In the genomic region with DNA sequence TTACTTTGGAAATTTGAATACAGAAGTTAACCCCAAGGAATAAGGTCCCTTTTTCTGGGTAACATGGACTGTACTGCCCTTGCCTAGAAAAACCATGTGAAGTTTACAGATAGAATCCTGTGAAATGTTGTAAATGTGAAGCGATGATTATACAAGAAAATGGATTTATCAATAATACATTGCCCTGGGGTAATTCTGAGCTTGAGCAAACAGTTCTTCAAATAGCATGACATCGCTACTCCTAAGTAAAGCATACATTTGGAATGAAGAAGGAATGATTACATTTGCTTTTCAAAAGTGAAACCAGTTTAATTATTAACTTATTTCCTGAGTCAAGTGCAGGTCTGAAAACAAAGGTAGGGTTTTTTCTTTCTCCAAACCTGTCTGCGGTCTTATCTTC, we compare ENCODE assay signal across 1 cellular context.
A peak's percentile ranks its signal among the peaks of the same experiment; 100 is the strongest.
TF ChIP-seq lines count a peak whose summit lies in the region.

No MANE protein-coding gene starts in this region.

TF ChIP-seq in HepG2, 621 proteins besides CTCF, POLR2A, EP300 and RAD21 (continues in another document):
- TF ChIP-seq GFI1 (CRISPR knock-in tag; IDR thresholded peaks at IDR 0.05; ENCODE audit: borderline replicate concordance) (peak; percentile 86), CEBPG (CRISPR knock-in tag; IDR thresholded peaks at IDR 0.05) (peak; percentile 29; the same call in 1 of the 2 replicates), HDAC2 (CRISPR knock-in tag; IDR thresholded peaks at IDR 0.05) (peak; percentile 48; the same call in 1 of the 2 replicates), ZBTB20 (CRISPR knock-in tag; IDR thresholded peaks at IDR 0.05; ENCODE audit: borderline replicate concordance, low read depth) (0 out of 2 replicates have a peak, but pooled peaks have one; percentile 15), SAP130 (CRISPR knock-in tag; IDR thresholded peaks at IDR 0.05; ENCODE audit: low read depth) (peak; percentile 36; the same call in 1 of the 2 replicates), HNRNPUL1 (IDR thresholded peaks at IDR 0.05; ENCODE audit: low read depth, low read length) (peak; percentile 94), HMG20B (CRISPR knock-in tag; conservative IDR thresholded peaks at IDR 0.05) (0 out of 2 replicates have a peak, but pooled peaks have one; percentile 24), RFXANK (CRISPR knock-in tag; IDR thresholded peaks at IDR 0.05) (no peak), TCF7 (IDR thresholded peaks at IDR 0.05; ENCODE audit: low read depth) (peak; percentile 58), SOX6 (IDR thresholded peaks at IDR 0.05) (no peak), SOX6 (CRISPR knock-in tag; IDR thresholded peaks at IDR 0.05) (peak; percentile 71; the same call in 1 of the 2 replicates), BCL6 (CRISPR knock-in tag; IDR thresholded peaks at IDR 0.05) (peak; percentile 69), HHEX (CRISPR knock-in tag; IDR thresholded peaks at IDR 0.05) (peak; percentile 60; the same call in 1 of the 2 replicates), RXRB (CRISPR knock-in tag; IDR thresholded peaks at IDR 0.05; ENCODE audit: borderline replicate concordance) (peak; percentile 63; the same call in 1 of the 2 replicates), NFIC (IDR thresholded peaks at IDR 0.05; ENCODE audit: low read length) (0 out of 2 replicates have a peak, but pooled peaks have one; percentile 46), FOXA1 (IDR thresholded peaks at IDR 0.05) (no peak), FOXA1 (CRISPR knock-in tag; IDR thresholded peaks at IDR 0.05) (peak; percentile 45; the same call in 1 of the 2 replicates)
- TF ChIP-seq, protein P1, sequence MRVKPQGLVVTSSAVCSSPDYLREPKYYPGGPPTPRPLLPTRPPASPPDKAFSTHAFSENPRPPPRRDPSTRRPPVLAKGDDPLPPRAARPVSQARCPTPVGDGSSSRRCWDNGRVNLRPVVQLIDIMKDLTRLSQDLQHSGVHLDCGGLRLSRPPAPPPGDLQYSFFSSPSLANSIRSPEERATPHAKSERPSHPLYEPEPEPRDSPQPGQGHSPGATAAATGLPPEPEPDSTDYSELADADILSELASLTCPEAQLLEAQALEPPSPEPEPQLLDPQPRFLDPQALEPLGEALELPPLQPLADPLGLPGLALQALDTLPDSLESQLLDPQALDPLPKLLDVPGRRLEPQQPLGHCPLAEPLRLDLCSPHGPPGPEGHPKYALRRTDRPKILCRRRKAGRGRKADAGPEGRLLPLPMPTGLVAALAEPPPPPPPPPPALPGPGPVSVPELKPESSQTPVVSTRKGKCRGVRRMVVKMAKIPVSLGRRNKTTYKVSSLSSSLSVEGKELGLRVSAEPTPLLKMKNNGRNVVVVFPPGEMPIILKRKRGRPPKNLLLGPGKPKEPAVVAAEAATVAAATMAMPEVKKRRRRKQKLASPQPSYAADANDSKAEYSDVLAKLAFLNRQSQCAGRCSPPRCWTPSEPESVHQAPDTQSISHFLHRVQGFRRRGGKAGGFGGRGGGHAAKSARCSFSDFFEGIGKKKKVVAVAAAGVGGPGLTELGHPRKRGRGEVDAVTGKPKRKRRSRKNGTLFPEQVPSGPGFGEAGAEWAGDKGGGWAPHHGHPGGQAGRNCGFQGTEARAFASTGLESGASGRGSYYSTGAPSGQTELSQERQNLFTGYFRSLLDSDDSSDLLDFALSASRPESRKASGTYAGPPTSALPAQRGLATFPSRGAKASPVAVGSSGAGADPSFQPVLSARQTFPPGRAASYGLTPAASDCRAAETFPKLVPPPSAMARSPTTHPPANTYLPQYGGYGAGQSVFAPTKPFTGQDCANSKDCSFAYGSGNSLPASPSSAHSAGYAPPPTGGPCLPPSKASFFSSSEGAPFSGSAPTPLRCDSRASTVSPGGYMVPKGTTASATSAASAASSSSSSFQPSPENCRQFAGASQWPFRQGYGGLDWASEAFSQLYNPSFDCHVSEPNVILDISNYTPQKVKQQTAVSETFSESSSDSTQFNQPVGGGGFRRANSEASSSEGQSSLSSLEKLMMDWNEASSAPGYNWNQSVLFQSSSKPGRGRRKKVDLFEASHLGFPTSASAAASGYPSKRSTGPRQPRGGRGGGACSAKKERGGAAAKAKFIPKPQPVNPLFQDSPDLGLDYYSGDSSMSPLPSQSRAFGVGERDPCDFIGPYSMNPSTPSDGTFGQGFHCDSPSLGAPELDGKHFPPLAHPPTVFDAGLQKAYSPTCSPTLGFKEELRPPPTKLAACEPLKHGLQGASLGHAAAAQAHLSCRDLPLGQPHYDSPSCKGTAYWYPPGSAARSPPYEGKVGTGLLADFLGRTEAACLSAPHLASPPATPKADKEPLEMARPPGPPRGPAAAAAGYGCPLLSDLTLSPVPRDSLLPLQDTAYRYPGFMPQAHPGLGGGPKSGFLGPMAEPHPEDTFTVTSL (CRISPR knock-in tag; IDR thresholded peaks at IDR 0.05; ENCODE audit: borderline replicate concordance): peak; percentile 22; the same call in 1 of the 2 replicates
- TF ChIP-seq, protein P2, sequence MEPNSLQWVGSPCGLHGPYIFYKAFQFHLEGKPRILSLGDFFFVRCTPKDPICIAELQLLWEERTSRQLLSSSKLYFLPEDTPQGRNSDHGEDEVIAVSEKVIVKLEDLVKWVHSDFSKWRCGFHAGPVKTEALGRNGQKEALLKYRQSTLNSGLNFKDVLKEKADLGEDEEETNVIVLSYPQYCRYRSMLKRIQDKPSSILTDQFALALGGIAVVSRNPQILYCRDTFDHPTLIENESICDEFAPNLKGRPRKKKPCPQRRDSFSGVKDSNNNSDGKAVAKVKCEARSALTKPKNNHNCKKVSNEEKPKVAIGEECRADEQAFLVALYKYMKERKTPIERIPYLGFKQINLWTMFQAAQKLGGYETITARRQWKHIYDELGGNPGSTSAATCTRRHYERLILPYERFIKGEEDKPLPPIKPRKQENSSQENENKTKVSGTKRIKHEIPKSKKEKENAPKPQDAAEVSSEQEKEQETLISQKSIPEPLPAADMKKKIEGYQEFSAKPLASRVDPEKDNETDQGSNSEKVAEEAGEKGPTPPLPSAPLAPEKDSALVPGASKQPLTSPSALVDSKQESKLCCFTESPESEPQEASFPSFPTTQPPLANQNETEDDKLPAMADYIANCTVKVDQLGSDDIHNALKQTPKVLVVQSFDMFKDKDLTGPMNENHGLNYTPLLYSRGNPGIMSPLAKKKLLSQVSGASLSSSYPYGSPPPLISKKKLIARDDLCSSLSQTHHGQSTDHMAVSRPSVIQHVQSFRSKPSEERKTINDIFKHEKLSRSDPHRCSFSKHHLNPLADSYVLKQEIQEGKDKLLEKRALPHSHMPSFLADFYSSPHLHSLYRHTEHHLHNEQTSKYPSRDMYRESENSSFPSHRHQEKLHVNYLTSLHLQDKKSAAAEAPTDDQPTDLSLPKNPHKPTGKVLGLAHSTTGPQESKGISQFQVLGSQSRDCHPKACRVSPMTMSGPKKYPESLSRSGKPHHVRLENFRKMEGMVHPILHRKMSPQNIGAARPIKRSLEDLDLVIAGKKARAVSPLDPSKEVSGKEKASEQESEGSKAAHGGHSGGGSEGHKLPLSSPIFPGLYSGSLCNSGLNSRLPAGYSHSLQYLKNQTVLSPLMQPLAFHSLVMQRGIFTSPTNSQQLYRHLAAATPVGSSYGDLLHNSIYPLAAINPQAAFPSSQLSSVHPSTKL (CRISPR knock-in tag; IDR thresholded peaks at IDR 0.05): peak; percentile 80
- TF ChIP-seq, protein P3, sequence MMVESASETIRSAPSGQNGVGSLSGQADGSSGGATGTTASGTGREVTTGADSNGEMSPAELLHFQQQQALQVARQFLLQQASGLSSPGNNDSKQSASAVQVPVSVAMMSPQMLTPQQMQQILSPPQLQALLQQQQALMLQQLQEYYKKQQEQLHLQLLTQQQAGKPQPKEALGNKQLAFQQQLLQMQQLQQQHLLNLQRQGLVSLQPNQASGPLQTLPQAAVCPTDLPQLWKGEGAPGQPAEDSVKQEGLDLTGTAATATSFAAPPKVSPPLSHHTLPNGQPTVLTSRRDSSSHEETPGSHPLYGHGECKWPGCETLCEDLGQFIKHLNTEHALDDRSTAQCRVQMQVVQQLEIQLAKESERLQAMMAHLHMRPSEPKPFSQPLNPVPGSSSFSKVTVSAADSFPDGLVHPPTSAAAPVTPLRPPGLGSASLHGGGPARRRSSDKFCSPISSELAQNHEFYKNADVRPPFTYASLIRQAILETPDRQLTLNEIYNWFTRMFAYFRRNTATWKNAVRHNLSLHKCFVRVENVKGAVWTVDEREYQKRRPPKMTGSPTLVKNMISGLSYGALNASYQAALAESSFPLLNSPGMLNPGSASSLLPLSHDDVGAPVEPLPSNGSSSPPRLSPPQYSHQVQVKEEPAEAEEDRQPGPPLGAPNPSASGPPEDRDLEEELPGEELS (CRISPR knock-in tag; IDR thresholded peaks at IDR 0.05): 0 out of 2 replicates have a peak, but pooled peaks have one; percentile 39
- TF ChIP-seq, protein P4, sequence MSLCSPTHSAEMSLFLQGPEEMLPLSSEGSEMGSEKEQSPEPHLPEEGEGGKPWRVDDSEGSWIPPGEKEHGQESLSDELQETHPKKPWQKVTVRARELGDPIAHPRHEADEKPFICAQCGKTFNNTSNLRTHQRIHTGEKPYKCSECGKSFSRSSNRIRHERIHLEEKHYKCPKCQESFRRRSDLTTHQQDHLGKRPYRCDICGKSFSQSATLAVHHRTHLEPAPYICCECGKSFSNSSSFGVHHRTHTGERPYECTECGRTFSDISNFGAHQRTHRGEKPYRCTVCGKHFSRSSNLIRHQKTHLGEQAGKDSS (CRISPR knock-in tag; IDR thresholded peaks at IDR 0.05; ENCODE audit: borderline replicate concordance, low read depth): no peak
- TF ChIP-seq, protein P5, sequence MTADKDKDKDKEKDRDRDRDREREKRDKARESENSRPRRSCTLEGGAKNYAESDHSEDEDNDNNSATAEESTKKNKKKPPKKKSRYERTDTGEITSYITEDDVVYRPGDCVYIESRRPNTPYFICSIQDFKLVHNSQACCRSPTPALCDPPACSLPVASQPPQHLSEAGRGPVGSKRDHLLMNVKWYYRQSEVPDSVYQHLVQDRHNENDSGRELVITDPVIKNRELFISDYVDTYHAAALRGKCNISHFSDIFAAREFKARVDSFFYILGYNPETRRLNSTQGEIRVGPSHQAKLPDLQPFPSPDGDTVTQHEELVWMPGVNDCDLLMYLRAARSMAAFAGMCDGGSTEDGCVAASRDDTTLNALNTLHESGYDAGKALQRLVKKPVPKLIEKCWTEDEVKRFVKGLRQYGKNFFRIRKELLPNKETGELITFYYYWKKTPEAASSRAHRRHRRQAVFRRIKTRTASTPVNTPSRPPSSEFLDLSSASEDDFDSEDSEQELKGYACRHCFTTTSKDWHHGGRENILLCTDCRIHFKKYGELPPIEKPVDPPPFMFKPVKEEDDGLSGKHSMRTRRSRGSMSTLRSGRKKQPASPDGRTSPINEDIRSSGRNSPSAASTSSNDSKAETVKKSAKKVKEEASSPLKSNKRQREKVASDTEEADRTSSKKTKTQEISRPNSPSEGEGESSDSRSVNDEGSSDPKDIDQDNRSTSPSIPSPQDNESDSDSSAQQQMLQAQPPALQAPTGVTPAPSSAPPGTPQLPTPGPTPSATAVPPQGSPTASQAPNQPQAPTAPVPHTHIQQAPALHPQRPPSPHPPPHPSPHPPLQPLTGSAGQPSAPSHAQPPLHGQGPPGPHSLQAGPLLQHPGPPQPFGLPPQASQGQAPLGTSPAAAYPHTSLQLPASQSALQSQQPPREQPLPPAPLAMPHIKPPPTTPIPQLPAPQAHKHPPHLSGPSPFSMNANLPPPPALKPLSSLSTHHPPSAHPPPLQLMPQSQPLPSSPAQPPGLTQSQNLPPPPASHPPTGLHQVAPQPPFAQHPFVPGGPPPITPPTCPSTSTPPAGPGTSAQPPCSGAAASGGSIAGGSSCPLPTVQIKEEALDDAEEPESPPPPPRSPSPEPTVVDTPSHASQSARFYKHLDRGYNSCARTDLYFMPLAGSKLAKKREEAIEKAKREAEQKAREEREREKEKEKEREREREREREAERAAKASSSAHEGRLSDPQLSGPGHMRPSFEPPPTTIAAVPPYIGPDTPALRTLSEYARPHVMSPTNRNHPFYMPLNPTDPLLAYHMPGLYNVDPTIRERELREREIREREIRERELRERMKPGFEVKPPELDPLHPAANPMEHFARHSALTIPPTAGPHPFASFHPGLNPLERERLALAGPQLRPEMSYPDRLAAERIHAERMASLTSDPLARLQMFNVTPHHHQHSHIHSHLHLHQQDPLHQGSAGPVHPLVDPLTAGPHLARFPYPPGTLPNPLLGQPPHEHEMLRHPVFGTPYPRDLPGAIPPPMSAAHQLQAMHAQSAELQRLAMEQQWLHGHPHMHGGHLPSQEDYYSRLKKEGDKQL (CRISPR knock-in tag; IDR thresholded peaks at IDR 0.05; ENCODE audit: low read depth): peak; percentile 68; the same call in 1 of the 2 replicates
- TF ChIP-seq, protein P6, sequence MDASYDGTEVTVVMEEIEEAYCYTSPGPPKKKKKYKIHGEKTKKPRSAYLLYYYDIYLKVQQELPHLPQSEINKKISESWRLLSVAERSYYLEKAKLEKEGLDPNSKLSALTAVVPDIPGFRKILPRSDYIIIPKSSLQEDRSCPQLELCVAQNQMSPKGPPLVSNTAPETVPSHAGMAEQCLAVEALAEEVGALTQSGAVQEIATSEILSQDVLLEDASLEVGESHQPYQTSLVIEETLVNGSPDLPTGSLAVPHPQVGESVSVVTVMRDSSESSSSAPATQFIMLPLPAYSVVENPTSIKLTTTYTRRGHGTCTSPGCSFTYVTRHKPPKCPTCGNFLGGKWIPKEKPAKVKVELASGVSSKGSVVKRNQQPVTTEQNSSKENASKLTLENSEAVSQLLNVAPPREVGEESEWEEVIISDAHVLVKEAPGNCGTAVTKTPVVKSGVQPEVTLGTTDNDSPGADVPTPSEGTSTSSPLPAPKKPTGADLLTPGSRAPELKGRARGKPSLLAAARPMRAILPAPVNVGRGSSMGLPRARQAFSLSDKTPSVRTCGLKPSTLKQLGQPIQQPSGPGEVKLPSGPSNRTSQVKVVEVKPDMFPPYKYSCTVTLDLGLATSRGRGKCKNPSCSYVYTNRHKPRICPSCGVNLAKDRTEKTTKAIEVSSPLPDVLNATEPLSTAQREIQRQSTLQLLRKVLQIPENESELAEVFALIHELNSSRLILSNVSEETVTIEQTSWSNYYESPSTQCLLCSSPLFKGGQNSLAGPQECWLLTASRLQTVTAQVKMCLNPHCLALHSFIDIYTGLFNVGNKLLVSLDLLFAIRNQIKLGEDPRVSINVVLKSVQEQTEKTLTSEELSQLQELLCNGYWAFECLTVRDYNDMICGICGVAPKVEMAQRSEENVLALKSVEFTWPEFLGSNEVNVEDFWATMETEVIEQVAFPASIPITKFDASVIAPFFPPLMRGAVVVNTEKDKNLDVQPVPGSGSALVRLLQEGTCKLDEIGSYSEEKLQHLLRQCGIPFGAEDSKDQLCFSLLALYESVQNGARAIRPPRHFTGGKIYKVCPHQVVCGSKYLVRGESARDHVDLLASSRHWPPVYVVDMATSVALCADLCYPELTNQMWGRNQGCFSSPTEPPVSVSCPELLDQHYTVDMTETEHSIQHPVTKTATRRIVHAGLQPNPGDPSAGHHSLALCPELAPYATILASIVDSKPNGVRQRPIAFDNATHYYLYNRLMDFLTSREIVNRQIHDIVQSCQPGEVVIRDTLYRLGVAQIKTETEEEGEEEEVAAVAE (CRISPR knock-in tag; IDR thresholded peaks at IDR 0.05; ENCODE audit: borderline replicate concordance): peak; percentile 70; the same call in 1 of the 2 replicates
